ENCODE assay signal across 1 cellular context in the genomic region with DNA sequence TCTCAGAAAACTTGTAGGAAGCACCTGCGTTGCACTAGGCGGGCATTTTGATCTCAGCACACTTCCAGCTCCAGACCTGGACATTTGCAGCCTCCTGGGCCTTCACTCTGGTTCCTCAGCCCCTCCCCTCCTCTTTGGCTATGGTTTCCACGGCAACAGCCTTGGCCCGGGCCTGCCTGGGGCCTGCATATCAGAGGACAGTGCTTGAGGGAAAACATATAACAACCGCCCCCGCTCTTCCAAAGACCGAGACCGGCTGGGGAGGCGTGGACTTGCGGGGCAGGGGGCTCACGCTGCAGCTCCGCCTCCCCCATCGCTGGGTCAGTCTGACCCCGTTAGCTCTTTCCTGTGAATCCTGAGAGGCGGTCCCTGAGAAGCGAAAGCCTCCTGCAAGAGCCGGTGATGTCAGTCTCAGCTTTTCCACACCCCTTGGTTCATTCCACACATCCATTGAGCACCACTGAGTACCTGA.
TF ChIP-seq lines count a peak whose summit lies in the region.

No MANE protein-coding gene starts in this region.

TF ChIP-seq in HepG2, 621 proteins besides CTCF, POLR2A, EP300 and RAD21 (continued from another document and continues in another):
- TF ChIP-seq POLR2AphosphoS2 (IDR thresholded peaks at IDR 0.05; ENCODE audit: low read depth, low read length) = no peak
- TF ChIP-seq, protein P1, sequence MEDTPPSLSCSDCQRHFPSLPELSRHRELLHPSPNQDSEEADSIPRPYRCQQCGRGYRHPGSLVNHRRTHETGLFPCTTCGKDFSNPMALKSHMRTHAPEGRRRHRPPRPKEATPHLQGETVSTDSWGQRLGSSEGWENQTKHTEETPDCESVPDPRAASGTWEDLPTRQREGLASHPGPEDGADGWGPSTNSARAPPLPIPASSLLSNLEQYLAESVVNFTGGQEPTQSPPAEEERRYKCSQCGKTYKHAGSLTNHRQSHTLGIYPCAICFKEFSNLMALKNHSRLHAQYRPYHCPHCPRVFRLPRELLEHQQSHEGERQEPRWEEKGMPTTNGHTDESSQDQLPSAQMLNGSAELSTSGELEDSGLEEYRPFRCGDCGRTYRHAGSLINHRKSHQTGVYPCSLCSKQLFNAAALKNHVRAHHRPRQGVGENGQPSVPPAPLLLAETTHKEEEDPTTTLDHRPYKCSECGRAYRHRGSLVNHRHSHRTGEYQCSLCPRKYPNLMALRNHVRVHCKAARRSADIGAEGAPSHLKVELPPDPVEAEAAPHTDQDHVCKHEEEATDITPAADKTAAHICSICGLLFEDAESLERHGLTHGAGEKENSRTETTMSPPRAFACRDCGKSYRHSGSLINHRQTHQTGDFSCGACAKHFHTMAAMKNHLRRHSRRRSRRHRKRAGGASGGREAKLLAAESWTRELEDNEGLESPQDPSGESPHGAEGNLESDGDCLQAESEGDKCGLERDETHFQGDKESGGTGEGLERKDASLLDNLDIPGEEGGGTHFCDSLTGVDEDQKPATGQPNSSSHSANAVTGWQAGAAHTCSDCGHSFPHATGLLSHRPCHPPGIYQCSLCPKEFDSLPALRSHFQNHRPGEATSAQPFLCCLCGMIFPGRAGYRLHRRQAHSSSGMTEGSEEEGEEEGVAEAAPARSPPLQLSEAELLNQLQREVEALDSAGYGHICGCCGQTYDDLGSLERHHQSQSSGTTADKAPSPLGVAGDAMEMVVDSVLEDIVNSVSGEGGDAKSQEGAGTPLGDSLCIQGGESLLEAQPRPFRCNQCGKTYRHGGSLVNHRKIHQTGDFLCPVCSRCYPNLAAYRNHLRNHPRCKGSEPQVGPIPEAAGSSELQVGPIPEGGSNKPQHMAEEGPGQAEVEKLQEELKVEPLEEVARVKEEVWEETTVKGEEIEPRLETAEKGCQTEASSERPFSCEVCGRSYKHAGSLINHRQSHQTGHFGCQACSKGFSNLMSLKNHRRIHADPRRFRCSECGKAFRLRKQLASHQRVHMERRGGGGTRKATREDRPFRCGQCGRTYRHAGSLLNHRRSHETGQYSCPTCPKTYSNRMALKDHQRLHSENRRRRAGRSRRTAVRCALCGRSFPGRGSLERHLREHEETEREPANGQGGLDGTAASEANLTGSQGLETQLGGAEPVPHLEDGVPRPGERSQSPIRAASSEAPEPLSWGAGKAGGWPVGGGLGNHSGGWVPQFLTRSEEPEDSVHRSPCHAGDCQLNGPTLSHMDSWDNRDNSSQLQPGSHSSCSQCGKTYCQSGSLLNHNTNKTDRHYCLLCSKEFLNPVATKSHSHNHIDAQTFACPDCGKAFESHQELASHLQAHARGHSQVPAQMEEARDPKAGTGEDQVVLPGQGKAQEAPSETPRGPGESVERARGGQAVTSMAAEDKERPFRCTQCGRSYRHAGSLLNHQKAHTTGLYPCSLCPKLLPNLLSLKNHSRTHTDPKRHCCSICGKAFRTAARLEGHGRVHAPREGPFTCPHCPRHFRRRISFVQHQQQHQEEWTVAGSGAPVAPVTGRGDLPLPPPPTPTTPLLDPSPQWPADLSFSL (CRISPR knock-in tag; IDR thresholded peaks at IDR 0.05) = no peak
- TF ChIP-seq RARA (CRISPR knock-in tag; IDR thresholded peaks at IDR 0.05) = peak; percentile 78
- no peak for TF ChIP-seq ESRRA (CRISPR knock-in tag; IDR thresholded peaks at IDR 0.05; ENCODE audit: low read depth)
- TF ChIP-seq SOX6 (IDR thresholded peaks at IDR 0.05) = no peak
- peak; percentile 61; the same call in 1 of the 2 replicates for TF ChIP-seq SOX6 (CRISPR knock-in tag; IDR thresholded peaks at IDR 0.05)
- TF ChIP-seq PRMT3 (CRISPR knock-in tag; IDR thresholded peaks at IDR 0.05; ENCODE audit: borderline replicate concordance, low read depth) = no peak
- TF ChIP-seq, protein P2, sequence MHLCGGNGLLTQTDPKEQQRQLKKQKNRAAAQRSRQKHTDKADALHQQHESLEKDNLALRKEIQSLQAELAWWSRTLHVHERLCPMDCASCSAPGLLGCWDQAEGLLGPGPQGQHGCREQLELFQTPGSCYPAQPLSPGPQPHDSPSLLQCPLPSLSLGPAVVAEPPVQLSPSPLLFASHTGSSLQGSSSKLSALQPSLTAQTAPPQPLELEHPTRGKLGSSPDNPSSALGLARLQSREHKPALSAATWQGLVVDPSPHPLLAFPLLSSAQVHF (CRISPR knock-in tag; IDR thresholded peaks at IDR 0.05) = no peak
- TF ChIP-seq ZNF557 (CRISPR knock-in tag; IDR thresholded peaks at IDR 0.05) = 0 out of 2 replicates have a peak, but pooled peaks have one; percentile 32
- no peak for TF ChIP-seq SP2 (CRISPR knock-in tag; IDR thresholded peaks at IDR 0.05)
- TF ChIP-seq, protein P3, sequence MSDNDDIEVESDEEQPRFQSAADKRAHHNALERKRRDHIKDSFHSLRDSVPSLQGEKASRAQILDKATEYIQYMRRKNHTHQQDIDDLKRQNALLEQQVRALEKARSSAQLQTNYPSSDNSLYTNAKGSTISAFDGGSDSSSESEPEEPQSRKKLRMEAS (IDR thresholded peaks at IDR 0.05) = no peak
- peak; percentile 80 for TF ChIP-seq RFX1 (IDR thresholded peaks at IDR 0.05)
- no peak for TF ChIP-seq ZNF232 (CRISPR knock-in tag; IDR thresholded peaks at IDR 0.05; ENCODE audit: borderline replicate concordance)
- TF ChIP-seq, protein P4, sequence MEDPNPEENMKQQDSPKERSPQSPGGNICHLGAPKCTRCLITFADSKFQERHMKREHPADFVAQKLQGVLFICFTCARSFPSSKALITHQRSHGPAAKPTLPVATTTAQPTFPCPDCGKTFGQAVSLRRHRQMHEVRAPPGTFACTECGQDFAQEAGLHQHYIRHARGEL (CRISPR knock-in tag; IDR thresholded peaks at IDR 0.05) = no peak
- no peak for TF ChIP-seq ZNF766 (CRISPR knock-in tag; IDR thresholded peaks at IDR 0.05; ENCODE audit: borderline replicate concordance)
- no peak for TF ChIP-seq ZNF672 (CRISPR knock-in tag; IDR thresholded peaks at IDR 0.05)
- no peak for TF ChIP-seq REL (CRISPR knock-in tag; conservative IDR thresholded peaks at IDR 0.05)
- TF ChIP-seq ZNF263 (CRISPR knock-in tag; IDR thresholded peaks at IDR 0.05) = 0 out of 2 replicates have a peak, but pooled peaks have one; percentile 61
- no peak for TF ChIP-seq XBP1 (CRISPR knock-in tag; IDR thresholded peaks at IDR 0.05)
- TF ChIP-seq NCOA2 (CRISPR knock-in tag; IDR thresholded peaks at IDR 0.05) = peak; percentile 67; the same call in 1 of the 2 replicates
- peak; percentile 42; the same call in 1 of the 2 replicates for TF ChIP-seq ZNF788 (CRISPR knock-in tag; IDR thresholded peaks at IDR 0.05; ENCODE audit: borderline replicate concordance)
- no peak for TF ChIP-seq TBL1XR1 (IDR thresholded peaks at IDR 0.05; ENCODE audit: borderline replicate concordance, low read length, partially characterized antibody)
- no peak for TF ChIP-seq AKAP8 (CRISPR knock-in tag; IDR thresholded peaks at IDR 0.05)
- TF ChIP-seq MAZ (IDR thresholded peaks at IDR 0.05; ENCODE audit: borderline replicate concordance, low read depth, low read length) = peak; percentile 64; the same call in 1 of the 2 replicates
- TF ChIP-seq MAZ (CRISPR knock-in tag; IDR thresholded peaks at IDR 0.05; ENCODE audit: low read depth) = peak; percentile 80
- TF ChIP-seq, protein P5, sequence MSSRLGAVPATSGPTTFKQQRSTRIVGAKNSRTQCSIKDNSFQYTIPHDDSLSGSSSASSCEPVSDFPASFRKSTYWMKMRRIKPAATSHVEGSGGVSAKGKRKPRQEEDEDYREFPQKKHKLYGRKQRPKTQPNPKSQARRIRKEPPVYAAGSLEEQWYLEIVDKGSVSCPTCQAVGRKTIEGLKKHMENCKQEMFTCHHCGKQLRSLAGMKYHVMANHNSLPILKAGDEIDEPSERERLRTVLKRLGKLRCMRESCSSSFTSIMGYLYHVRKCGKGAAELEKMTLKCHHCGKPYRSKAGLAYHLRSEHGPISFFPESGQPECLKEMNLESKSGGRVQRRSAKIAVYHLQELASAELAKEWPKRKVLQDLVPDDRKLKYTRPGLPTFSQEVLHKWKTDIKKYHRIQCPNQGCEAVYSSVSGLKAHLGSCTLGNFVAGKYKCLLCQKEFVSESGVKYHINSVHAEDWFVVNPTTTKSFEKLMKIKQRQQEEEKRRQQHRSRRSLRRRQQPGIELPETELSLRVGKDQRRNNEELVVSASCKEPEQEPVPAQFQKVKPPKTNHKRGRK (CRISPR knock-in tag; IDR thresholded peaks at IDR 0.05) = no peak
- peak; percentile 73; the same call in 1 of the 2 replicates for TF ChIP-seq FOXO1 (CRISPR knock-in tag; IDR thresholded peaks at IDR 0.05)
- TF ChIP-seq, protein P6, sequence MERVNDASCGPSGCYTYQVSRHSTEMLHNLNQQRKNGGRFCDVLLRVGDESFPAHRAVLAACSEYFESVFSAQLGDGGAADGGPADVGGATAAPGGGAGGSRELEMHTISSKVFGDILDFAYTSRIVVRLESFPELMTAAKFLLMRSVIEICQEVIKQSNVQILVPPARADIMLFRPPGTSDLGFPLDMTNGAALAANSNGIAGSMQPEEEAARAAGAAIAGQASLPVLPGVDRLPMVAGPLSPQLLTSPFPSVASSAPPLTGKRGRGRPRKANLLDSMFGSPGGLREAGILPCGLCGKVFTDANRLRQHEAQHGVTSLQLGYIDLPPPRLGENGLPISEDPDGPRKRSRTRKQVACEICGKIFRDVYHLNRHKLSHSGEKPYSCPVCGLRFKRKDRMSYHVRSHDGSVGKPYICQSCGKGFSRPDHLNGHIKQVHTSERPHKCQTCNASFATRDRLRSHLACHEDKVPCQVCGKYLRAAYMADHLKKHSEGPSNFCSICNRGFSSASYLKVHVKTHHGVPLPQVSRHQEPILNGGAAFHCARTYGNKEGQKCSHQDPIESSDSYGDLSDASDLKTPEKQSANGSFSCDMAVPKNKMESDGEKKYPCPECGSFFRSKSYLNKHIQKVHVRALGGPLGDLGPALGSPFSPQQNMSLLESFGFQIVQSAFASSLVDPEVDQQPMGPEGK (CRISPR knock-in tag; IDR thresholded peaks at IDR 0.05) = peak; percentile 83
- TF ChIP-seq ARID2 (CRISPR knock-in tag; IDR thresholded peaks at IDR 0.05; ENCODE audit: borderline replicate concordance) = peak; percentile 89; the same call in 1 of the 2 replicates
- TF ChIP-seq, protein P7, sequence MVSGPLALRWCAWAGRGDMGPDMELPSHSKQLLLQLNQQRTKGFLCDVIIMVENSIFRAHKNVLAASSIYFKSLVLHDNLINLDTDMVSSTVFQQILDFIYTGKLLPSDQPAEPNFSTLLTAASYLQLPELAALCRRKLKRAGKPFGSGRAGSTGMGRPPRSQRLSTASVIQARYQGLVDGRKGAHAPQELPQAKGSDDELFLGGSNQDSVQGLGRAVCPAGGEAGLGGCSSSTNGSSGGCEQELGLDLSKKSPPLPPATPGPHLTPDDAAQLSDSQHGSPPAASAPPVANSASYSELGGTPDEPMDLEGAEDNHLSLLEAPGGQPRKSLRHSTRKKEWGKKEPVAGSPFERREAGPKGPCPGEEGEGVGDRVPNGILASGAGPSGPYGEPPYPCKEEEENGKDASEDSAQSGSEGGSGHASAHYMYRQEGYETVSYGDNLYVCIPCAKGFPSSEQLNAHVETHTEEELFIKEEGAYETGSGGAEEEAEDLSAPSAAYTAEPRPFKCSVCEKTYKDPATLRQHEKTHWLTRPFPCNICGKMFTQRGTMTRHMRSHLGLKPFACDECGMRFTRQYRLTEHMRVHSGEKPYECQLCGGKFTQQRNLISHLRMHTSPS (CRISPR knock-in tag; IDR thresholded peaks at IDR 0.05; ENCODE audit: low read depth) = no peak
- TF ChIP-seq CCDC6 (CRISPR knock-in tag; IDR thresholded peaks at IDR 0.05) = no peak
- TF ChIP-seq ZSCAN31 (CRISPR knock-in tag; IDR thresholded peaks at IDR 0.05; ENCODE audit: low read depth) = peak; percentile 95; the same call in 1 of the 2 replicates
- TF ChIP-seq HDAC1 (CRISPR knock-in tag; IDR thresholded peaks at IDR 0.05) = peak; percentile 80
- no peak; the same call in 1 of the 2 replicates for TF ChIP-seq HOXA3 (CRISPR knock-in tag; IDR thresholded peaks at IDR 0.05)
- TF ChIP-seq ZNF432 (CRISPR knock-in tag; IDR thresholded peaks at IDR 0.05; ENCODE audit: borderline replicate concordance) = no peak
- TF ChIP-seq ZNF546 (CRISPR knock-in tag; conservative IDR thresholded peaks at IDR 0.05) = no peak; the same call in 1 of the 2 replicates
- TF ChIP-seq ZNF660 (CRISPR knock-in tag; IDR thresholded peaks at IDR 0.05; ENCODE audit: borderline replicate concordance, low read depth) = no peak
- TF ChIP-seq ZFP37 (CRISPR knock-in tag; IDR thresholded peaks at IDR 0.05; ENCODE audit: borderline replicate concordance) = no peak
- TF ChIP-seq, protein P8, sequence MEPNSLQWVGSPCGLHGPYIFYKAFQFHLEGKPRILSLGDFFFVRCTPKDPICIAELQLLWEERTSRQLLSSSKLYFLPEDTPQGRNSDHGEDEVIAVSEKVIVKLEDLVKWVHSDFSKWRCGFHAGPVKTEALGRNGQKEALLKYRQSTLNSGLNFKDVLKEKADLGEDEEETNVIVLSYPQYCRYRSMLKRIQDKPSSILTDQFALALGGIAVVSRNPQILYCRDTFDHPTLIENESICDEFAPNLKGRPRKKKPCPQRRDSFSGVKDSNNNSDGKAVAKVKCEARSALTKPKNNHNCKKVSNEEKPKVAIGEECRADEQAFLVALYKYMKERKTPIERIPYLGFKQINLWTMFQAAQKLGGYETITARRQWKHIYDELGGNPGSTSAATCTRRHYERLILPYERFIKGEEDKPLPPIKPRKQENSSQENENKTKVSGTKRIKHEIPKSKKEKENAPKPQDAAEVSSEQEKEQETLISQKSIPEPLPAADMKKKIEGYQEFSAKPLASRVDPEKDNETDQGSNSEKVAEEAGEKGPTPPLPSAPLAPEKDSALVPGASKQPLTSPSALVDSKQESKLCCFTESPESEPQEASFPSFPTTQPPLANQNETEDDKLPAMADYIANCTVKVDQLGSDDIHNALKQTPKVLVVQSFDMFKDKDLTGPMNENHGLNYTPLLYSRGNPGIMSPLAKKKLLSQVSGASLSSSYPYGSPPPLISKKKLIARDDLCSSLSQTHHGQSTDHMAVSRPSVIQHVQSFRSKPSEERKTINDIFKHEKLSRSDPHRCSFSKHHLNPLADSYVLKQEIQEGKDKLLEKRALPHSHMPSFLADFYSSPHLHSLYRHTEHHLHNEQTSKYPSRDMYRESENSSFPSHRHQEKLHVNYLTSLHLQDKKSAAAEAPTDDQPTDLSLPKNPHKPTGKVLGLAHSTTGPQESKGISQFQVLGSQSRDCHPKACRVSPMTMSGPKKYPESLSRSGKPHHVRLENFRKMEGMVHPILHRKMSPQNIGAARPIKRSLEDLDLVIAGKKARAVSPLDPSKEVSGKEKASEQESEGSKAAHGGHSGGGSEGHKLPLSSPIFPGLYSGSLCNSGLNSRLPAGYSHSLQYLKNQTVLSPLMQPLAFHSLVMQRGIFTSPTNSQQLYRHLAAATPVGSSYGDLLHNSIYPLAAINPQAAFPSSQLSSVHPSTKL (CRISPR knock-in tag; IDR thresholded peaks at IDR 0.05) = peak; percentile 52; the same call in 1 of the 2 replicates
- peak; percentile 30; the same call in 1 of the 2 replicates for TF ChIP-seq ERF (CRISPR knock-in tag; IDR thresholded peaks at IDR 0.05)
- TF ChIP-seq, protein P9, sequence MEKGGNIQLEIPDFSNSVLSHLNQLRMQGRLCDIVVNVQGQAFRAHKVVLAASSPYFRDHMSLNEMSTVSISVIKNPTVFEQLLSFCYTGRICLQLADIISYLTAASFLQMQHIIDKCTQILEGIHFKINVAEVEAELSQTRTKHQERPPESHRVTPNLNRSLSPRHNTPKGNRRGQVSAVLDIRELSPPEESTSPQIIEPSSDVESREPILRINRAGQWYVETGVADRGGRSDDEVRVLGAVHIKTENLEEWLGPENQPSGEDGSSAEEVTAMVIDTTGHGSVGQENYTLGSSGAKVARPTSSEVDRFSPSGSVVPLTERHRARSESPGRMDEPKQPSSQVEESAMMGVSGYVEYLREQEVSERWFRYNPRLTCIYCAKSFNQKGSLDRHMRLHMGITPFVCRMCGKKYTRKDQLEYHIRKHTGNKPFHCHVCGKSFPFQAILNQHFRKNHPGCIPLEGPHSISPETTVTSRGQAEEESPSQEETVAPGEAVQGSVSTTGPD (CRISPR knock-in tag; IDR thresholded peaks at IDR 0.05) = no peak
- 0 out of 2 replicates have a peak, but pooled peaks have one; percentile 33 for TF ChIP-seq EED (CRISPR knock-in tag; IDR thresholded peaks at IDR 0.05)
- TF ChIP-seq GABPA (IDR thresholded peaks at IDR 0.05; ENCODE audit: low read depth, low read length) = no peak
- no peak for TF ChIP-seq GABPA (CRISPR knock-in tag; IDR thresholded peaks at IDR 0.05; ENCODE audit: low read depth)
